16 cellular contexts compared by ENCODE assay signal in genomic region chr11:93113824-93114223, GRCh38.
A peak's percentile ranks its signal among the peaks of the same experiment; 100 is the strongest.
DNase-seq lines count a peak whose midpoint lies in the region; ATAC-seq, FAIRE-seq and TF ChIP-seq lines count a peak whose summit lies in the region.
"Had no signal": no experiment of that assay in that cellular context is flagged by ENCODE, and none has a peak within 500 bp of the region (broad histone marks: within the 10 kb centered on the region; RNA-seq: fewer than 3 reads in every experiment).

No MANE protein-coding gene starts in this region.

- ATAC-seq in GM23338 (peak; percentile 56), HG02970 (IDR thresholded peaks at IDR 0.05; ENCODE audit: low FRiP score, unreplicated experiment) (no peak)
- ATAC-seq: PC-3 had no signal

- H3K27me3 Mint-ChIP-seq in GM23338 (ENCODE audit: insufficient read depth, low read depth, poor library complexity) (peaks cover 17% of the 10 kb centered on the region), endodermal cell (ENCODE audit: insufficient read depth) (peaks cover 1% of the 10 kb centered on the region)

- TF ChIP-seq CTCF in GM23338 (conservative IDR thresholded peaks at IDR 0.05; ENCODE audit: low read depth in 2 of 2) (peak; percentile 43 to 48), NB4 (IDR thresholded peaks at IDR 0.05; ENCODE audit: low read depth, low read length) (peak; percentile 6), endodermal cell (conservative IDR thresholded peaks at IDR 0.05) (peak; percentile 73), transverse colon (IDR thresholded peaks at IDR 0.05) (no peak)

- H3K27ac ChIP-seq in GM23338 (ENCODE audit: low read depth) (no peak overlapping the region), endodermal cell (ENCODE audit: low read depth, low read length) (no peak overlapping the region), neuronal stem cell (replicated peaks; ENCODE audit: low read length) (no peak overlapping the region), transverse colon (no peak overlapping the region)
- H3K27ac ChIP-seq: SJCRH30 had no signal

- no peaks in the 10 kb centered on the region for H4K20me1 ChIP-seq in GM23338 (replicated peaks; ENCODE audit: insufficient read depth)

- peaks cover 29% of the 10 kb centered on the region for H3K9me3 ChIP-seq in endodermal cell (ENCODE audit: control insufficient read depth, low read length)
- H3K9me3 ChIP-seq in neuronal stem cell (replicated peaks in 1 of 2; ENCODE audit: control insufficient read depth in 2 of 2, insufficient read depth in 1 of 2, low read depth in 1 of 2, low read length in 2 of 2): peaks cover 2 to 7% of the 10 kb centered on the region in 2 donors
- no peaks in the 10 kb centered on the region for H3K9me3 ChIP-seq in transverse colon
- H3K9me3 ChIP-seq: SJCRH30 had no signal

- H3K9me3 Mint-ChIP-seq in GM23338 (peaks cover 18% of the 10 kb centered on the region), endodermal cell (peaks cover 24% of the 10 kb centered on the region)

- H3K36me3 ChIP-seq in GM23338 (ENCODE audit: insufficient read depth) (no peaks in the 10 kb centered on the region; the same call in 1 of the 2 replicates), endodermal cell (ENCODE audit: control insufficient read depth, insufficient read depth, low read length) (no peaks in the 10 kb centered on the region), neuronal stem cell (replicated peaks in 1 of 2; ENCODE audit: control insufficient read depth in 2 of 2, insufficient read depth in 2 of 2, low read length in 2 of 2) (no peaks in the 10 kb centered on the region), transverse colon (no peaks in the 10 kb centered on the region)
- H3K36me3 ChIP-seq: SJCRH30 had no signal

- H3K4me2 ChIP-seq in GM23338 (no peak overlapping the region), neuronal stem cell (ENCODE audit: insufficient read depth, low read length, poor library complexity, severe bottlenecking) (no peak overlapping the region)

- no peak overlapping the region for H2BK5ac ChIP-seq in neuronal stem cell (ENCODE audit: low read length)

- H3K27me3 ChIP-seq in GM23338 (ENCODE audit: insufficient read depth): no peaks in the 10 kb centered on the region
- no peaks in the 10 kb centered on the region for H3K27me3 ChIP-seq in endodermal cell (ENCODE audit: control insufficient read depth, insufficient read depth, low read length, poor library complexity, severe bottlenecking)
- no peaks in the 10 kb centered on the region for H3K27me3 ChIP-seq in neuronal stem cell (ENCODE audit: control insufficient read depth in 3 of 3, insufficient read depth in 3 of 3, low read depth in 1 of 3, low read length in 3 of 3)
- no peaks in the 10 kb centered on the region for H3K27me3 ChIP-seq in transverse colon
- H3K27me3 ChIP-seq: SJCRH30 had no signal

- no peak overlapping the region for H4K91ac ChIP-seq in neuronal stem cell (ENCODE audit: low read depth, low read length, poor library complexity)

- TF ChIP-seq POLR2A in NB4 (IDR thresholded peaks at IDR 0.05; ENCODE audit: extremely low read depth, insufficient read length) (no peak), transverse colon (IDR thresholded peaks at IDR 0.05) (no peak)

- no peak overlapping the region for H2BK15ac ChIP-seq in neuronal stem cell (ENCODE audit: low read length)

- no peak overlapping the region for H3K18ac ChIP-seq in neuronal stem cell (ENCODE audit: low read length)

- TF ChIP-seq EP300 in transverse colon (IDR thresholded peaks at IDR 0.05; ENCODE audit: low read depth): no peak

- H3K4me3 Mint-ChIP-seq in GM23338 (no peak overlapping the region), endodermal cell (no peak overlapping the region)
- H3K4me3 Mint-ChIP-seq: CD4-positive, CD25-positive, alpha-beta regulatory T cell had no signal

- H2BK120ac ChIP-seq in neuronal stem cell (ENCODE audit: low read depth, low read length): no peak overlapping the region

- peaks cover 6% of the 10 kb centered on the region; the same call in 1 of the 2 replicates for H3F3A ChIP-seq in GM23338 (replicated peaks; ENCODE audit: low read depth)

- H3K14ac ChIP-seq in neuronal stem cell (ENCODE audit: low read length): no peak overlapping the region

- peaks cover 52% of the 10 kb centered on the region for H3K4me1 Mint-ChIP-seq in GM23338
- H3K4me1 Mint-ChIP-seq in endodermal cell: peaks cover 65% of the 10 kb centered on the region
- H3K4me1 Mint-ChIP-seq: CD4-positive, CD25-positive, alpha-beta regulatory T cell had no signal

- 64 to 69% methylated on average over 2 to 3 of the region's 3 CpGs for WGBS in endodermal cell (ENCODE audit: insufficient coverage in 1 of 2, insufficient read length in 1 of 2), 2 experiments
- no CpG with 5 or more reads among the region's 3 CpGs for WGBS in neuronal stem cell (ENCODE audit: extremely low coverage in 2 of 2, insufficient read length in 2 of 2, insufficient replicate concordance in 1 of 2), 2 donors
- 70% methylated on average over 3 of the region's 3 CpGs; no CpG with 5 or more reads in 1 of the 2 donors for WGBS in transverse colon (ENCODE audit: low coverage in 1 of 2), 2 donors

- H3K4me1 ChIP-seq in GM23338 (ENCODE audit: insufficient read depth): peaks cover 47% of the 10 kb centered on the region
- peaks cover 18% of the 10 kb centered on the region for H3K4me1 ChIP-seq in endodermal cell (ENCODE audit: control insufficient read depth, insufficient read depth, low read length)
- peaks cover 16 to 23% of the 10 kb centered on the region in 2 donors for H3K4me1 ChIP-seq in neuronal stem cell (ENCODE audit: control insufficient read depth in 2 of 2, insufficient read depth in 1 of 2, low read depth in 1 of 2, low read length in 2 of 2)
- peaks cover 0 to 14% (median 3%) of the 10 kb centered on the region in 4 donors for H3K4me1 ChIP-seq in transverse colon
- H3K4me1 ChIP-seq: SJCRH30 had no signal

- no peak overlapping the region for H3K4me3 ChIP-seq in GM23338
- no peak overlapping the region for H3K4me3 ChIP-seq in NB4 (ENCODE audit: low read depth, low read length)
- no peak overlapping the region for H3K4me3 ChIP-seq in endodermal cell (ENCODE audit: low read length)
- no peak overlapping the region for H3K4me3 ChIP-seq in neuronal stem cell (ENCODE audit: low read length in 2 of 2)
- no peak overlapping the region for H3K4me3 ChIP-seq in transverse colon
- H3K4me3 ChIP-seq: SJCRH30 had no signal

- no peak overlapping the region for H3K23ac ChIP-seq in neuronal stem cell (ENCODE audit: low read depth, low read length, poor library complexity)

- no peak for FAIRE-seq in urothelium cell line (lab: Jason Lieb, UNC)

- no peak overlapping the region for H3K4ac ChIP-seq in neuronal stem cell (ENCODE audit: low read length)

- no peaks in the 10 kb centered on the region for H3K79me1 ChIP-seq in neuronal stem cell (ENCODE audit: low read depth, low read length)

- H3K79me2 ChIP-seq in GM23338 (replicated peaks; ENCODE audit: insufficient read depth): no peaks in the 10 kb centered on the region

- H2BK12ac ChIP-seq in neuronal stem cell (ENCODE audit: low read length): no peak overlapping the region

- H2AK5ac ChIP-seq in neuronal stem cell (ENCODE audit: low read depth, low read length): no peak overlapping the region

- H3K9me2 ChIP-seq in GM23338 (ENCODE audit: insufficient read depth): peaks cover 11% of the 10 kb centered on the region; the same call in 1 of the 2 replicates

- H3K27ac Mint-ChIP-seq in GM23338 (no peak overlapping the region), endodermal cell (no peak overlapping the region)
- H3K27ac Mint-ChIP-seq: CD4-positive, CD25-positive, alpha-beta regulatory T cell had no signal

- peaks cover 22% of the 10 kb centered on the region for H3K36me3 Mint-ChIP-seq in GM23338 (ENCODE audit: low read depth)
- peaks cover 16% of the 10 kb centered on the region for H3K36me3 Mint-ChIP-seq in endodermal cell (ENCODE audit: low read depth)

- H2AFZ ChIP-seq in GM23338 (no peak overlapping the region), neuronal stem cell (ENCODE audit: low read length) (peak overlapping the region; percentile 54)

- H3K9ac ChIP-seq in endodermal cell (ENCODE audit: extremely low read depth, low read length, poor library complexity, severe bottlenecking) (no peak overlapping the region), neuronal stem cell (ENCODE audit: low read depth, low read length, poor library complexity) (no peak overlapping the region)

- H4K8ac ChIP-seq in neuronal stem cell (ENCODE audit: low read depth, low read length): no peak overlapping the region

- intact Hi-C loops in transverse colon (cut with DNase I; ENCODE audit: low total_unique reads): no loop called here

- in situ Hi-C loops in transverse colon (cut with MboI; ENCODE audit: low pct_ligation_motif_present in 1 of 4, low pct_unique_long_range_greater_than_20kb in 1 of 4, low sequenced_read_pairs in 3 of 4): no loop called here

- peak; percentile 66 for DNase-seq in GM23338 (ENCODE audit: low spot score)
- DNase-seq in NB4 (ENCODE audit: low read depth): no peak
- DNase-seq in endodermal cell: peak; percentile 67
- DNase-seq in neuronal stem cell (ENCODE audit: low spot score): no peak
- no peak for DNase-seq in urothelium cell line (ENCODE audit: low spot score)
- no peak for DNase-seq in transverse colon
- DNase-seq: CD4-positive, CD25-positive, alpha-beta regulatory T cell; EL; GOT3; NCI-H1105 treated with DMSO at 0.1 percent for 48 hours; NCI-H187 treated with DMSO at 0.1 percent for 48 hours; NCI-H2171; NCI-H774; PC-3; SJCRH30 had no signal

TF ChIP-seq in GM23338, 12 proteins besides CTCF, POLR2A, EP300 and RAD21 (continues in another document):
- no peak for TF ChIP-seq ZNF331 (CRISPR knock-in tag; IDR thresholded peaks at IDR 0.05; ENCODE audit: low read depth)

Comparison
In these comparisons a context has a peak if more than half of its experiments do, and no peak if none do; other contexts are left out.
1. DNase-seq: peak in GM23338 (single experiment) and endodermal cell (single experiment); none in NB4 (single experiment), neuronal stem cell (single experiment), urothelium cell line (single experiment) and transverse colon (single experiment).
2. CTCF ChIP-seq: peak in GM23338 (2 of 2), NB4 (single experiment) and endodermal cell (single experiment); none in transverse colon (0 of 5).